In genomic region chr15:75686212-75686642, GRCh38 we compare ENCODE assay signal across 8 cellular contexts. TPM values are rescaled to one million over a fixed set of nuclear protein-coding genes. Genes with fewer than 3 reads are reported as not detected.
DNase-seq lines count a peak whose midpoint lies in the region; ATAC-seq and TF ChIP-seq lines count a peak whose summit lies in the region.
"Not testable (repeated sequence)": the region's sequence is repeated elsewhere in the genome, so short reads cannot be mapped to it uniquely, and the experiment has no call there.

No MANE protein-coding gene starts in this region.

- H3K9me3 ChIP-seq in colonic mucosa, uterus: not testable (repeated sequence)

- TF ChIP-seq POLR2A in uterus (IDR thresholded peaks at IDR 0.05), result peak in 1 of 2 donors; percentile 11

- not testable (repeated sequence) for H3K9ac ChIP-seq in colonic mucosa (ENCODE audit: low read depth in 2 of 2, low read length in 2 of 2)

- TF ChIP-seq CTCF in GM10266 (IDR thresholded peaks at IDR 0.05; ENCODE audit: control insufficient read depth, insufficient read depth, low read depth, missing control alignments) (peak; percentile 72), RWPE1 (conservative IDR thresholded peaks at IDR 0.05; ENCODE audit: low read depth) (peak; percentile 97), colonic mucosa (IDR thresholded peaks at IDR 0.05) (peak; percentile 87), uterus (IDR thresholded peaks at IDR 0.05) (peak; percentile 81 to 89 (median 84))

- H3K4me1 ChIP-seq in colonic mucosa, uterus: not testable (repeated sequence)

- intact Hi-C loops in colonic mucosa (cut with DNase I), result loop anchor here (5.0 to 10.0 kb wide), 2 partner anchors 49 to 116 kb away; no protein-coding TSS in a partner anchor
- intact Hi-C loops in left colon (cut with DNase I, micrococcal nuclease); uterus (cut with DNase I; ENCODE audit: low total_unique reads): not testable (repeated sequence)

- H3K36me3 ChIP-seq in colonic mucosa, uterus: not testable (repeated sequence)

- peak; percentile 77 for DNase-seq in GM10266 (ENCODE audit: extremely low spot score)
- peak; percentile 22 to 24 for DNase-seq in Kasumi-1 (lab: John Stamatoyannopoulos, UW)
- not testable (repeated sequence) for DNase-seq in RWPE1 (ENCODE audit: low spot score)
- DNase-seq in activated CD8-positive, alpha-beta memory T cell treated with anti-CD3 and anti-CD28 coated beads, Interleukin-2, amount 50 U/mL, for 48 hours, result peak; percentile 95
- DNase-seq in colonic mucosa, result peak; percentile 84
- peak; percentile 77 to 83 for DNase-seq in left colon
- peak; percentile 62 to 79 for DNase-seq in stimulated activated CD4-positive, alpha-beta T cell treated with anti-CD3 and anti-CD28 coated beads, Interleukin-12 subunit alpha, Interleukin-12 subunit beta, amount 100 ng/mL, for 24 hours (ENCODE audit: low read depth in 2 of 2)
- DNase-seq in uterus, result peak; percentile 80 to 86

- H3K27me3 ChIP-seq in colonic mucosa, uterus: not testable (repeated sequence)

- peak; percentile 81 for ATAC-seq in left colon

- H3K4me3 ChIP-seq in colonic mucosa, uterus: not testable (repeated sequence)

- CTCF ChIA-PET in RWPE1 (lab: Yijun Ruan, JAX), result interaction anchor here (0.5 to 2.5 kb wide), 7 partner anchors 8 to 201 kb away, joined by 3 to 13 read pairs (median 4); no protein-coding TSS in a partner anchor

- POLR2A ChIA-PET in RWPE1 (lab: Yijun Ruan, JAX; ENCODE audit: low non-redundant PET), result not testable (repeated sequence)

- not testable (repeated sequence) for H3K27ac ChIP-seq in RWPE1, colonic mucosa, uterus

RNA-seq across cellular contexts. Expression of gene CSPG4, which starts 26.4 kb away (rescaled TPM):
- total RNA-seq in colonic mucosa, result 10 to 100 TPM in 1 of 2 donors, 1 to 10 TPM in 1; 2.1 to 12.7 TPM
- total RNA-seq in left colon, result 10 to 100 TPM in 1 of 2 donors, 1 to 10 TPM in 1; 2.1 to 12.2 TPM
- total RNA-seq in uterus, result 10 to 100 TPM; 10.3 to 62.4 (median 46.7) TPM

RNA-seq across cellular contexts. Expression of gene SNX33, which starts 38.5 kb away (rescaled TPM):
- total RNA-seq in colonic mucosa (10 to 100 TPM; 26.2 to 28.1 TPM), left colon (10 to 100 TPM; 24.3 to 29.3 TPM), uterus (10 to 100 TPM in 3 of 4 donors, 1 to 10 TPM in 1; 8.7 to 43.6 (median 28.2) TPM)

RNA-seq across cellular contexts. Expression of gene IMP3, which starts 46.2 kb away (rescaled TPM):
- total RNA-seq in colonic mucosa (10 to 100 TPM; 55.3 to 94.6 TPM), left colon (10 to 100 TPM; 53.9 to 61.3 TPM), uterus (100 to 1,000 TPM in 1 of 4 donors, 10 to 100 TPM in 3; 32.9 to 171 (median 68.5) TPM)
